25 cellular contexts compared by ENCODE assay signal in genomic region chr17:9564104-9564503, GRCh38. TPM values are rescaled to one million over a fixed set of nuclear protein-coding genes. Genes with fewer than 3 reads are reported as not detected.
"Had no signal": no experiment of that assay in that cellular context is flagged by ENCODE, and none has a peak within 500 bp of the region (broad histone marks: within the 10 kb centered on the region; RNA-seq: fewer than 3 reads in every experiment).

No MANE protein-coding gene starts in this region.

- H3K27ac Mint-ChIP-seq: dendritic cell treated with granulocyte-macrophage colony-stimulating factor and Interleukin-4, amounts not matched to agents 40 ng/mL and 50 ng/mL, for 4 days; stimulated activated memory B cell treated with anti-CD40 and anti-IgM and Interleukin-4, amounts not matched to agents 10 μg/mL and 1 μg/mL and 100 μg/mL, for 72 hours; stimulated activated naive CD8-positive, alpha-beta T cell treated with anti-CD3 and anti-CD28 coated beads, Interleukin-15, Interleukin-2, amounts not matched to agents 100 ng/mL and 50 ng/mL, for 24 hours had no signal

- DNase-seq: effector memory CD8-positive, alpha-beta T cell; esophagus squamous epithelium; foreskin fibroblast; glutamatergic neuron; left ventricle myocardium superior; mesenchymal stem cell; midbrain; spleen; stimulated activated CD4-positive, alpha-beta T cell treated with anti-CD3 and anti-CD28 coated beads, Interleukin-15, amount 100 ng/mL, for 24 hours; stimulated activated CD4-positive, alpha-beta T cell treated with anti-CD3 and anti-CD28 coated beads, Interleukin-1b, Interleukin-23, amount 100 ng/mL, for 48 hours; stimulated activated CD4-positive, alpha-beta T cell treated with anti-CD3 and anti-CD28 coated beads, Interleukin-4, amount 100 ng/mL, for 24 hours; tibial artery; upper lobe of left lung had no signal

- H3K27me3 ChIP-seq: esophagus squamous epithelium, gastroesophageal sphincter, neutrophil, spleen, tibial artery, upper lobe of left lung, vagina had no signal

- H3K4me3 ChIP-seq: esophagus squamous epithelium, gastroesophageal sphincter, lung, spleen, tibial artery, upper lobe of left lung, vagina had no signal

- H3K4me3 Mint-ChIP-seq: dendritic cell treated with granulocyte-macrophage colony-stimulating factor and Interleukin-4, amounts not matched to agents 40 ng/mL and 50 ng/mL, for 4 days; effector memory CD8-positive, alpha-beta T cell; stimulated activated memory B cell treated with anti-CD40 and anti-IgM and Interleukin-4, amounts not matched to agents 10 μg/mL and 1 μg/mL and 100 μg/mL, for 72 hours; stimulated activated naive CD8-positive, alpha-beta T cell treated with anti-CD3 and anti-CD28 coated beads, Interleukin-15, Interleukin-2, amounts not matched to agents 100 ng/mL and 50 ng/mL, for 24 hours had no signal

- H3K9me3 ChIP-seq: esophagus squamous epithelium, gastroesophageal sphincter, neutrophil, spleen, tibial artery, upper lobe of left lung, vagina had no signal

- H3K4me1 ChIP-seq: esophagus squamous epithelium, gastroesophageal sphincter, tibial artery had no signal

- H3K27me3 Mint-ChIP-seq: dendritic cell treated with granulocyte-macrophage colony-stimulating factor and Interleukin-4, amounts not matched to agents 40 ng/mL and 50 ng/mL, for 4 days; effector memory CD8-positive, alpha-beta T cell; stimulated activated memory B cell treated with anti-CD40 and anti-IgM and Interleukin-4, amounts not matched to agents 10 μg/mL and 1 μg/mL and 100 μg/mL, for 72 hours; stimulated activated naive CD8-positive, alpha-beta T cell treated with anti-CD3 and anti-CD28 coated beads, Interleukin-15, Interleukin-2, amounts not matched to agents 100 ng/mL and 50 ng/mL, for 24 hours had no signal

- H3K27ac ChIP-seq: esophagus squamous epithelium, gastroesophageal sphincter, neutrophil, spleen, tibial artery, upper lobe of left lung, vagina had no signal

- H3K9me3 Mint-ChIP-seq: dendritic cell treated with granulocyte-macrophage colony-stimulating factor and Interleukin-4, amounts not matched to agents 40 ng/mL and 50 ng/mL, for 4 days; effector memory CD8-positive, alpha-beta T cell; stimulated activated naive CD8-positive, alpha-beta T cell treated with anti-CD3 and anti-CD28 coated beads, Interleukin-15, Interleukin-2, amounts not matched to agents 100 ng/mL and 50 ng/mL, for 24 hours had no signal

- ATAC-seq: effector memory CD8-positive, alpha-beta T cell; gastroesophageal sphincter; left ventricle myocardium superior; sciatic nerve; stimulated activated memory B cell treated with anti-CD40 and anti-IgM and Interleukin-4, amounts not matched to agents 10 μg/mL and 1 μg/mL and 100 μg/mL, for 72 hours had no signal

RNA-seq across cellular contexts. Expression of gene CFAP52, which starts 12.3 kb away (rescaled TPM):
- total RNA-seq: epithelial cell of proximal tubule, esophagus squamous epithelium, left ventricle myocardium superior, osteoblast, pulmonary artery endothelial cell, sciatic nerve, skeletal muscle tissue, spleen had no signal
- polyA plus RNA-seq: spleen had no signal
